Comparison of ENCODE assay signal across 9 cellular contexts in genomic region chr9:97237311-97237786, GRCh38.
DNase-seq lines count a peak whose midpoint lies in the region; ATAC-seq and TF ChIP-seq lines count a peak whose summit lies in the region.
"Had no signal": no experiment of that assay in that cellular context is flagged by ENCODE, and none has a peak within 500 bp of the region (broad histone marks: within the 10 kb centered on the region; RNA-seq: fewer than 3 reads in every experiment).

No MANE protein-coding gene starts in this region.

- peak; percentile 51 for DNase-seq in activated CD4-positive, alpha-beta T cell treated with anti-CD3 and anti-CD28 coated beads, Interleukin-2, amount 10 ng/mL, durations not matched to agents 24 days and 14 days
- no peak for DNase-seq in activated CD4-positive, alpha-beta T cell treated with anti-CD3 and anti-CD28 coated beads for 1 hour
- DNase-seq in activated CD4-positive, alpha-beta memory T cell treated with anti-CD3 and anti-CD28 coated beads, Interleukin-2, amount 10 ng/mL, durations not matched to agents 7 days and 5 days, result no peak
- DNase-seq in NCI-H187 (lab: John Stamatoyannopoulos, UW) (no peak), GM13977 (ENCODE audit: low spot score) (no peak), NCI-H526 (lab: John Stamatoyannopoulos, UW) (no peak)
- DNase-seq: NCI-H2107 had no signal

- H3K9me3 Mint-ChIP-seq in activated CD4-positive, alpha-beta T cell treated with anti-CD3 and anti-CD28 coated beads, Interleukin-2, amount 10 ng/mL, durations not matched to agents 24 days and 14 days, result no peaks in the 10 kb centered on the region
- H3K9me3 Mint-ChIP-seq in activated CD4-positive, alpha-beta memory T cell treated with anti-CD3 and anti-CD28 coated beads, Interleukin-2, amount 10 ng/mL, durations not matched to agents 7 days and 5 days, result no peaks in the 10 kb centered on the region
- H3K9me3 Mint-ChIP-seq in stimulated activated memory B cell treated with anti-CD40 and anti-IgM and Interleukin-4, amounts not matched to agents 10 μg/mL and 1 μg/mL and 100 μg/mL, for 72 hours, result no peaks in the 10 kb centered on the region

- H3K4me3 ChIP-seq in iPS-11a (ENCODE audit: low read depth, low read length), result peak overlapping the region; percentile 76

- in situ Hi-C loops in GM13977 (cut with MboI; ENCODE audit: low pct_unique_long_range_greater_than_20kb, low sequenced_read_pairs, unreplicated experiment), result no loop called here

- peaks cover 13% of the 10 kb centered on the region for H3K27me3 Mint-ChIP-seq in activated CD4-positive, alpha-beta T cell treated with anti-CD3 and anti-CD28 coated beads, Interleukin-2, amount 10 ng/mL, durations not matched to agents 24 days and 14 days
- H3K27me3 Mint-ChIP-seq in activated CD4-positive, alpha-beta memory T cell treated with anti-CD3 and anti-CD28 coated beads, Interleukin-2, amount 10 ng/mL, durations not matched to agents 7 days and 5 days, result no peaks in the 10 kb centered on the region
- no peaks in the 10 kb centered on the region for H3K27me3 Mint-ChIP-seq in stimulated activated memory B cell treated with anti-CD40 and anti-IgM and Interleukin-4, amounts not matched to agents 10 μg/mL and 1 μg/mL and 100 μg/mL, for 72 hours

- no peaks in the 10 kb centered on the region for H3K36me3 Mint-ChIP-seq in activated CD4-positive, alpha-beta T cell treated with anti-CD3 and anti-CD28 coated beads, Interleukin-2, amount 10 ng/mL, durations not matched to agents 24 days and 14 days (ENCODE audit: low read depth)
- no peaks in the 10 kb centered on the region for H3K36me3 Mint-ChIP-seq in activated CD4-positive, alpha-beta memory T cell treated with anti-CD3 and anti-CD28 coated beads, Interleukin-2, amount 10 ng/mL, durations not matched to agents 7 days and 5 days (ENCODE audit: low read depth)
- no peaks in the 10 kb centered on the region for H3K36me3 Mint-ChIP-seq in stimulated activated memory B cell treated with anti-CD40 and anti-IgM and Interleukin-4, amounts not matched to agents 10 μg/mL and 1 μg/mL and 100 μg/mL, for 72 hours

- POLR2A ChIA-PET in activated CD4-positive, alpha-beta memory T cell treated with anti-CD3 and anti-CD28 coated beads, Interleukin-2, amount 10 ng/mL, durations not matched to agents 7 days and 5 days (lab: Charles Lee), result interaction anchor here (1.2 to 2.7 kb wide), 5 partner anchors 16 to 459 kb away, joined by 3 to 13 read pairs (median 5); partner anchors contain the start of genes NCBP1, TSTD2, XPA and ZNF782

- H3K27ac Mint-ChIP-seq in activated CD4-positive, alpha-beta T cell treated with anti-CD3 and anti-CD28 coated beads, Interleukin-2, amount 10 ng/mL, durations not matched to agents 24 days and 14 days, result peak overlapping the region; percentile 25
- peak overlapping the region; percentile 93 for H3K27ac Mint-ChIP-seq in activated CD4-positive, alpha-beta memory T cell treated with anti-CD3 and anti-CD28 coated beads, Interleukin-2, amount 10 ng/mL, durations not matched to agents 7 days and 5 days
- H3K27ac Mint-ChIP-seq in stimulated activated memory B cell treated with anti-CD40 and anti-IgM and Interleukin-4, amounts not matched to agents 10 μg/mL and 1 μg/mL and 100 μg/mL, for 72 hours, result peak overlapping the region; percentile 91

- no peak for TF ChIP-seq CTCF in GM13977 (IDR thresholded peaks at IDR 0.05; ENCODE audit: extremely low read depth, insufficient read depth, missing control alignments)

- peaks cover 15% of the 10 kb centered on the region for H3K4me1 Mint-ChIP-seq in activated CD4-positive, alpha-beta T cell treated with anti-CD3 and anti-CD28 coated beads, Interleukin-2, amount 10 ng/mL, durations not matched to agents 24 days and 14 days
- peaks cover 19% of the 10 kb centered on the region for H3K4me1 Mint-ChIP-seq in activated CD4-positive, alpha-beta memory T cell treated with anti-CD3 and anti-CD28 coated beads, Interleukin-2, amount 10 ng/mL, durations not matched to agents 7 days and 5 days
- H3K4me1 Mint-ChIP-seq in stimulated activated memory B cell treated with anti-CD40 and anti-IgM and Interleukin-4, amounts not matched to agents 10 μg/mL and 1 μg/mL and 100 μg/mL, for 72 hours, result peaks cover 21% of the 10 kb centered on the region

- CTCF ChIA-PET in activated CD4-positive, alpha-beta memory T cell treated with anti-CD3 and anti-CD28 coated beads, Interleukin-2, amount 10 ng/mL, durations not matched to agents 7 days and 5 days (lab: Charles Lee), result interaction anchor here (0.7 to 2.1 kb wide), 5 partner anchors 14 to 396 kb away, joined by 3 to 15 read pairs (median 5); partner anchors contain the start of genes NCBP1 and TSTD2

- no peak for ATAC-seq in stimulated activated memory B cell treated with anti-CD40 and anti-IgM and Interleukin-4, amounts not matched to agents 10 μg/mL and 1 μg/mL and 100 μg/mL, for 72 hours

- peak overlapping the region; percentile 90 for H3K4me3 Mint-ChIP-seq in activated CD4-positive, alpha-beta T cell treated with anti-CD3 and anti-CD28 coated beads, Interleukin-2, amount 10 ng/mL, durations not matched to agents 24 days and 14 days
- peak overlapping the region; percentile 91 for H3K4me3 Mint-ChIP-seq in activated CD4-positive, alpha-beta memory T cell treated with anti-CD3 and anti-CD28 coated beads, Interleukin-2, amount 10 ng/mL, durations not matched to agents 7 days and 5 days
- peak overlapping the region; percentile 93 for H3K4me3 Mint-ChIP-seq in stimulated activated memory B cell treated with anti-CD40 and anti-IgM and Interleukin-4, amounts not matched to agents 10 μg/mL and 1 μg/mL and 100 μg/mL, for 72 hours

- intact Hi-C loops in activated CD4-positive, alpha-beta T cell treated with anti-CD3 and anti-CD28 coated beads, Interleukin-2, amount 10 ng/mL, durations not matched to agents 24 days and 14 days (cut with micrococcal nuclease), result loop anchor here (10.0 kb wide), 1 partner anchor 157 kb away; no protein-coding TSS in a partner anchor

Comparison
In these comparisons a context has a peak if more than half of its experiments do, and no peak if none do; other contexts are left out.
1. H3K27ac Mint-ChIP-seq: peak in every context shown above with its lines; median percentile 93 in activated CD4-positive, alpha-beta memory T cell treated with anti-CD3 and anti-CD28 coated beads, Interleukin-2, amount 10 ng/mL, durations not matched to agents 7 days and 5 days; 91 in stimulated activated memory B cell treated with anti-CD40 and anti-IgM and Interleukin-4, amounts not matched to agents 10 μg/mL and 1 μg/mL and 100 μg/mL, for 72 hours; 25 in activated CD4-positive, alpha-beta T cell treated with anti-CD3 and anti-CD28 coated beads, Interleukin-2, amount 10 ng/mL, durations not matched to agents 24 days and 14 days.